ENCODE assay signal across 1 cellular context in the genomic region with DNA sequence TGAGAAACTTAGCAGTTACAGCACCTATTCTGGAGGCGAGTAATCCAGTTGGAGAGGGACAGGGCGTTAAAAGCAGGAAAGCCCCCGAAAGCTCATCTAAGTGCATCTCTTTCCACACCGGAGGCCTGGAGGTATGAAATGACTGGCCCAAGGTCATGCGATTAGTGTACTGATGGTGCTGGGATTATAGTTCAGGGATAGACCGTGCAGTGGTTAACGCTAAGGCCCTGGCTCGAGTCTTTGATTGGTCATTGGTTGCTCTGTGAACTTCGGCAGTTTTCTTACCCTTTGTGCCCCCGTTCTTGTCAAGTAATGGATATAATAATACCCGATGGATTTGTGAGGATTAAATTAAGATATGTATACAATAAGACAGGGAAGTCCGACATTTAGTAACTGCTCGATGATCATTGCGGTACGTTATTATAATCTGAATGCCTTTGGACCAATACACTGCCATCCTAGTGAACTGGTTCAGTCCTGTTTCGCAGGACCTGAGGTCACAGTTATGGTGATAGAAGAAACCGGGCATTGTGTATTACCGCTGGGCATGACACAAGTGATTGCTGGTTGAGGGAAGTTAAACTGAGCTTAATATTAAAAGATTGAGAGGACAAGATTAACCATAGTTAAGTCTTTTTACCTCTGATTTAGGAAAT.
TF ChIP-seq lines count a peak whose summit lies in the region.

No MANE protein-coding gene starts in this region.

TF ChIP-seq in A549, 52 proteins besides CTCF, POLR2A, EP300 and RAD21 (continued from another document):
- TF ChIP-seq, protein P1, sequence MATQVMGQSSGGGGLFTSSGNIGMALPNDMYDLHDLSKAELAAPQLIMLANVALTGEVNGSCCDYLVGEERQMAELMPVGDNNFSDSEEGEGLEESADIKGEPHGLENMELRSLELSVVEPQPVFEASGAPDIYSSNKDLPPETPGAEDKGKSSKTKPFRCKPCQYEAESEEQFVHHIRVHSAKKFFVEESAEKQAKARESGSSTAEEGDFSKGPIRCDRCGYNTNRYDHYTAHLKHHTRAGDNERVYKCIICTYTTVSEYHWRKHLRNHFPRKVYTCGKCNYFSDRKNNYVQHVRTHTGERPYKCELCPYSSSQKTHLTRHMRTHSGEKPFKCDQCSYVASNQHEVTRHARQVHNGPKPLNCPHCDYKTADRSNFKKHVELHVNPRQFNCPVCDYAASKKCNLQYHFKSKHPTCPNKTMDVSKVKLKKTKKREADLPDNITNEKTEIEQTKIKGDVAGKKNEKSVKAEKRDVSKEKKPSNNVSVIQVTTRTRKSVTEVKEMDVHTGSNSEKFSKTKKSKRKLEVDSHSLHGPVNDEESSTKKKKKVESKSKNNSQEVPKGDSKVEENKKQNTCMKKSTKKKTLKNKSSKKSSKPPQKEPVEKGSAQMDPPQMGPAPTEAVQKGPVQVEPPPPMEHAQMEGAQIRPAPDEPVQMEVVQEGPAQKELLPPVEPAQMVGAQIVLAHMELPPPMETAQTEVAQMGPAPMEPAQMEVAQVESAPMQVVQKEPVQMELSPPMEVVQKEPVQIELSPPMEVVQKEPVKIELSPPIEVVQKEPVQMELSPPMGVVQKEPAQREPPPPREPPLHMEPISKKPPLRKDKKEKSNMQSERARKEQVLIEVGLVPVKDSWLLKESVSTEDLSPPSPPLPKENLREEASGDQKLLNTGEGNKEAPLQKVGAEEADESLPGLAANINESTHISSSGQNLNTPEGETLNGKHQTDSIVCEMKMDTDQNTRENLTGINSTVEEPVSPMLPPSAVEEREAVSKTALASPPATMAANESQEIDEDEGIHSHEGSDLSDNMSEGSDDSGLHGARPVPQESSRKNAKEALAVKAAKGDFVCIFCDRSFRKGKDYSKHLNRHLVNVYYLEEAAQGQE (IDR thresholded peaks at IDR 0.05) = peak; percentile 25; the same call in 1 of the 2 replicates
